ENCODE assay signal across 15 cellular contexts in the genomic region with DNA sequence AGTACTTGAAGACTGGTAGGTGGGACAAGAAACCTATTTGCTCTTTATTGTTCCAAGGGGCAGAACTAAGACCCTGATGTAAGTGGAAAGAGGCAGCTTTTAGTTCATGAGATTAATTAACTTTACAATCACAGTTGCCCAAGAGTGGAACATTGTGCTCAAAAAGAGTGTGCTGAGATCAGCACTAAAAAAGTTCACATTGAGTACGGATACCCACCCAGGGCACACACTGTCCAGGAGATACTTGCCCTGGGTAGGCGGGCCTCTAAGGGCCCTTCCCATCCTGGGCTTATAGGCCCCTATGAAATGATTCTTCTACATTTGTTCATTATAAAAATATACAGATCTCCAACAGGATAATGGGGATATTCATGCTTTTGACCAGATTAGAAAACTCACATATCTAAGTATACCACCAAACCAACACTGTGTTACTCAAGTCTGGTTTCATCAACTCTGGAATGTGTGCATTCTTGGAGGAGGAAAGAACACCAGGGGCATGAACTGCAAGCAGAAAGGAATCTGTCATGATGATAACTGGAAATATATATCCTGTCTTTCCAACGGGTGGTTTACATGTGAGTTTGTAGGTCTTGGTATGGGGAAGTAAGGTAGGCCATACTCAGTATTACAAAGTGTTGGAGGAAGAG.
A peak's percentile ranks its signal among the peaks of the same experiment; 100 is the strongest.
DNase-seq lines count a peak whose midpoint lies in the region; ATAC-seq and TF ChIP-seq lines count a peak whose summit lies in the region.
"Had no signal": no experiment of that assay in that cellular context is flagged by ENCODE, and none has a peak within 500 bp of the region (broad histone marks: within the 10 kb centered on the region; RNA-seq: fewer than 3 reads in every experiment).

No MANE protein-coding gene starts in this region.

- H3K4ac ChIP-seq in IMR-90 (ENCODE audit: low read depth, low read length) (peak overlapping the region; percentile 81), mesenchymal stem cell (ENCODE audit: low read depth in 1 of 2, low read length in 2 of 2) (peak overlapping the region in 1 of 2 experiments; percentile 20)

- H3K4me3 ChIP-seq in AG09309 (ENCODE audit: control insufficient read depth, low read depth, low read length), result no peak overlapping the region
- H3K4me3 ChIP-seq in IMR-90 (ENCODE audit: insufficient read depth, low read depth, low read length), result no peak overlapping the region
- H3K4me3 ChIP-seq in mesenchymal stem cell (ENCODE audit: insufficient read depth in 1 of 2, low read depth in 1 of 2, low read length in 2 of 2), result no peak overlapping the region
- H3K4me3 ChIP-seq: pancreas had no signal

- intact Hi-C loops in IMR-90 (cut with micrococcal nuclease), result no loop called here

- peak overlapping the region; percentile 12 for H2AK9ac ChIP-seq in IMR-90 (replicated peaks; ENCODE audit: low read depth, low read length, poor library complexity)

- peak overlapping the region; percentile 87 for H2BK120ac ChIP-seq in IMR-90 (ENCODE audit: low read depth, low read length)
- H2BK120ac ChIP-seq in mesenchymal stem cell (ENCODE audit: low read depth, low read length), result no peak overlapping the region

- H3K14ac ChIP-seq in IMR-90 (replicated peaks; ENCODE audit: low read depth, low read length), result peak overlapping the region; percentile 20
- no peak overlapping the region for H3K14ac ChIP-seq in mesenchymal stem cell (ENCODE audit: low read length in 2 of 2)

- CTCF ChIA-PET in IMR-90 (lab: Yijun Ruan, JAX), result no interaction called here

- in situ Hi-C loops in IMR-90 (cut with MboI; ENCODE audit: low sequenced_read_pairs), result no loop called here

- TF ChIP-seq CTCF in AG09309 (IDR thresholded peaks at IDR 0.05; ENCODE audit: control insufficient read depth, insufficient read depth, low read depth, low read length, missing control alignments) (no peak), IMR-90 (conservative IDR thresholded peaks at IDR 0.05; ENCODE audit: low read depth, low read length) (no peak)

- peak; percentile 90 for ATAC-seq in IMR-90 (ENCODE audit: low read depth)
- ATAC-seq in HG02678 (IDR thresholded peaks at IDR 0.05; ENCODE audit: unreplicated experiment), result no peak
- no peak for ATAC-seq in GM21737 (IDR thresholded peaks at IDR 0.05; ENCODE audit: unreplicated experiment)
- ATAC-seq: HCT116, pancreas had no signal

- no peaks in the 10 kb centered on the region for H3K27me3 ChIP-seq in IMR-90 (ENCODE audit: control insufficient read depth, insufficient read depth, low read length)
- no peaks in the 10 kb centered on the region for H3K27me3 ChIP-seq in mesenchymal stem cell (ENCODE audit: control insufficient read depth in 1 of 2, insufficient read depth in 1 of 2, low read length in 2 of 2)
- H3K27me3 ChIP-seq: pancreas had no signal

- H3K27ac ChIP-seq in IMR-90 (ENCODE audit: insufficient read depth, low read length) (peak overlapping the region; percentile 76), mesenchymal stem cell (ENCODE audit: low read length, poor library complexity, severe bottlenecking) (peak overlapping the region; percentile 82)
- H3K27ac ChIP-seq: pancreas had no signal

- H3K9me1 ChIP-seq in IMR-90 (ENCODE audit: insufficient read depth, low read length), result peaks cover 23% of the 10 kb centered on the region

- no TSS peak for BruUV-seq in IMR-90 (replicated peaks; lab: Mats Ljungman, UMichigan)

- TF ChIP-seq RAD21 in IMR-90 (IDR thresholded peaks at IDR 0.05; ENCODE audit: low read length), result no peak

- H3K4me1 ChIP-seq in IMR-90 (ENCODE audit: control insufficient read depth, insufficient read depth, low read length), result peaks cover 26% of the 10 kb centered on the region
- H3K4me1 ChIP-seq in mesenchymal stem cell (ENCODE audit: control insufficient read depth, insufficient read depth, low read depth, low read length), result peaks cover 6% of the 10 kb centered on the region
- H3K4me1 ChIP-seq: pancreas had no signal

- dilution Hi-C loops in IMR-90 (cut with HindIII; ENCODE audit: low sequenced_read_pairs, unreplicated experiment), result no loop called here

- H2BK5ac ChIP-seq in IMR-90 (ENCODE audit: low read depth, low read length, poor library complexity, severe bottlenecking), result peak overlapping the region; percentile 79
- no peak overlapping the region for H2BK5ac ChIP-seq in mesenchymal stem cell (ENCODE audit: low read depth, low read length, poor library complexity, severe bottlenecking)

- no peak for TF ChIP-seq POLR2A in IMR-90 (IDR thresholded peaks at IDR 0.05; ENCODE audit: low read depth, low read length)

- H3K36me3 ChIP-seq in IMR-90 (ENCODE audit: control insufficient read depth, insufficient read depth, low read length) (no peaks in the 10 kb centered on the region), mesenchymal stem cell (ENCODE audit: control insufficient read depth in 1 of 2, insufficient read depth in 2 of 2, low read depth in 1 of 2, low read length in 2 of 2) (peaks cover 4% of the 10 kb centered on the region in 2 experiments)
- H3K36me3 ChIP-seq: pancreas had no signal

- no peaks in the 10 kb centered on the region for H4K20me1 ChIP-seq in IMR-90 (ENCODE audit: insufficient read depth, low read length)

- DNase-seq in AG09309 (ENCODE audit: low read depth) (peak; percentile 82), IMR-90 (peak; percentile 91), dedifferentiated amniotic fluid mesenchymal stem cell (ENCODE audit: extremely low spot score) (peak; percentile 60), mesenchymal stem cell (peak; percentile 76), NCI-H748 (lab: John Stamatoyannopoulos, UW; ENCODE audit: unreplicated experiment) (no peak), HUDEP-2 (lab: John Stamatoyannopoulos, UW; ENCODE audit: unreplicated experiment in 76 of 76) (no peak)
- DNase-seq: activated naive CD8-positive, alpha-beta T cell treated with anti-CD3 and anti-CD28 coated beads, Interleukin-2, amount 10 ng/mL, durations not matched to agents 7 days and 5 days; Kasumi-1; mesendoderm; NCI-H146; NCI-H510A; pancreas had no signal

- no peak overlapping the region for H2AFZ ChIP-seq in IMR-90 (replicated peaks; ENCODE audit: low read length, poor library complexity)
- no peak overlapping the region for H2AFZ ChIP-seq in mesenchymal stem cell (ENCODE audit: low read depth, low read length)

- POLR2A ChIA-PET in IMR-90 (lab: Charles Lee; ENCODE audit: unreplicated experiment), result no interaction called here

- peak overlapping the region; percentile 30 to 75; a peak in 3 of 4 replicates for H4K8ac ChIP-seq in IMR-90 (ENCODE audit: low read depth in 2 of 2, low read length in 2 of 2)
- H4K8ac ChIP-seq in mesenchymal stem cell (ENCODE audit: low read length), result no peak overlapping the region

- H3K18ac ChIP-seq in IMR-90 (ENCODE audit: low read depth, low read length) (peak overlapping the region; percentile 75), mesenchymal stem cell (ENCODE audit: low read depth in 1 of 2, low read length in 2 of 2) (peak overlapping the region in 1 of 2 experiments; percentile 66)

- H3K4me2 ChIP-seq in IMR-90 (ENCODE audit: low read depth, low read length) (no peak overlapping the region), mesenchymal stem cell (ENCODE audit: low read length, poor library complexity, severe bottlenecking) (no peak overlapping the region)

- H4K5ac ChIP-seq in IMR-90 (ENCODE audit: low read depth, low read length), result peak overlapping the region; percentile 60

- H2BK20ac ChIP-seq in IMR-90 (ENCODE audit: low read depth, low read length), result peak overlapping the region; percentile 63; the same call in 1 of the 2 replicates

- H3K23ac ChIP-seq in IMR-90 (ENCODE audit: low read depth, low read length), result peak overlapping the region; percentile 44; the same call in 1 of the 2 replicates
- H3K23ac ChIP-seq in mesenchymal stem cell (ENCODE audit: low read length in 2 of 2), result no peak overlapping the region

- H2BK12ac ChIP-seq in mesenchymal stem cell (ENCODE audit: low read length in 2 of 2), result no peak overlapping the region

- peak overlapping the region; percentile 80 for H4K91ac ChIP-seq in IMR-90 (ENCODE audit: insufficient read depth, low read depth, low read length)
- peak overlapping the region; percentile 61 for H4K91ac ChIP-seq in mesenchymal stem cell (ENCODE audit: low read length)

- WGBS in IMR-90 (ENCODE audit: extremely low coverage in 2 of 2, insufficient read length in 1 of 2), 2 experiments, result no CpG with 5 or more reads among the region's 3 CpGs
- WGBS in mesenchymal stem cell, result 47% methylated on average over 3 of the region's 3 CpGs

- H3K9me3 ChIP-seq in IMR-90 (ENCODE audit: control insufficient read depth, insufficient read depth, low read length), result no peaks in the 10 kb centered on the region; the same call in 1 of the 2 replicates
- no peaks in the 10 kb centered on the region for H3K9me3 ChIP-seq in mesenchymal stem cell (ENCODE audit: control insufficient read depth, low read length)
- H3K9me3 ChIP-seq: pancreas had no signal

- peak overlapping the region; percentile 30; the same call in 1 of the 2 replicates for H2AK5ac ChIP-seq in IMR-90 (ENCODE audit: low read depth, low read length)
- no peak overlapping the region for H2AK5ac ChIP-seq in mesenchymal stem cell (ENCODE audit: low read length, severe bottlenecking)

- H3K56ac ChIP-seq in IMR-90 (ENCODE audit: extremely low read depth, insufficient read depth, low read length), result peak overlapping the region; percentile 64

- H2BK15ac ChIP-seq in IMR-90 (ENCODE audit: low read depth, low read length), result peak overlapping the region; percentile 59; the same call in 2 of the 3 replicates
- no peak overlapping the region for H2BK15ac ChIP-seq in mesenchymal stem cell (ENCODE audit: low read depth, poor library complexity, severe bottlenecking)

- H3K79me1 ChIP-seq in IMR-90 (ENCODE audit: low read depth in 1 of 2, low read length in 2 of 2) (no peaks in the 10 kb centered on the region; a peak in 1 of 4 replicates), mesenchymal stem cell (replicated peaks; ENCODE audit: low read length, poor library complexity, severe bottlenecking) (no peaks in the 10 kb centered on the region)

- H3K9ac ChIP-seq in IMR-90 (ENCODE audit: low read depth, low read length) (peak overlapping the region; percentile 2; the same call in 1 of the 2 replicates), mesenchymal stem cell (ENCODE audit: low read length) (no peak overlapping the region)

TF ChIP-seq in IMR-90, 13 proteins besides CTCF, POLR2A, EP300 and RAD21 (continues in another document):
- TF ChIP-seq BHLHE40 (IDR thresholded peaks at IDR 0.05; ENCODE audit: low read depth, low read length) (peak; percentile 30; the same call in 1 of the 2 replicates), RCOR1 (IDR thresholded peaks at IDR 0.05; ENCODE audit: insufficient replicate concordance, low read length) (no peak), NFE2L2 (IDR thresholded peaks at IDR 0.05; ENCODE audit: low read depth, low read length) (peak; percentile 45; the same call in 1 of the 2 replicates), MAFK (IDR thresholded peaks at IDR 0.05; ENCODE audit: low read depth, low read length) (peak; percentile 55)

Comparison
In these comparisons a context has a peak if more than half of its experiments do, and no peak if none do; other contexts are left out.
1. DNase-seq: peak in AG09309 (single experiment), IMR-90 (single experiment), dedifferentiated amniotic fluid mesenchymal stem cell (single experiment) and mesenchymal stem cell (single experiment); none in NCI-H748 (single experiment) and HUDEP-2 (0 of 76).